8 cellular contexts compared by ENCODE assay signal in genomic region chr16:70746040-70746707, GRCh38. TPM values are rescaled to one million over a fixed set of nuclear protein-coding genes. Genes with fewer than 3 reads are reported as not detected.
DNase-seq lines count a peak whose midpoint lies in the region; ATAC-seq and TF ChIP-seq lines count a peak whose summit lies in the region.

No MANE protein-coding gene starts in this region.

- TF ChIP-seq POLR2A in Peyer's patch (IDR thresholded peaks at IDR 0.05), result no peak

- POLR2A ChIA-PET in naive thymus-derived CD8-positive, alpha-beta T cell (lab: Charles Lee), result interaction anchor here (0.6 to 1.1 kb wide), 3 partner anchors 25 to 50 kb away, joined by 3 to 5 read pairs (median 3); no protein-coding TSS in a partner anchor

- peak in 2 of 3 donors; percentile 36 to 73 for DNase-seq in Peyer's patch
- no peak for DNase-seq in naive thymus-derived CD8-positive, alpha-beta T cell
- DNase-seq in T-helper 17 cell, result no peak
- no peak for DNase-seq in GF-D8 (lab: John Stamatoyannopoulos, UW)

- H3K27me3 ChIP-seq in Peyer's patch, result no peaks in the 10 kb centered on the region

- H3K9me3 Mint-ChIP-seq in dendritic cell treated with granulocyte-macrophage colony-stimulating factor and Interleukin-4, amounts not matched to agents 40 ng/mL and 50 ng/mL, for 4 days, result peaks cover 9% of the 10 kb centered on the region
- H3K9me3 Mint-ChIP-seq in naive thymus-derived CD8-positive, alpha-beta T cell, result no peaks in the 10 kb centered on the region

- no peak overlapping the region for H3K4me3 ChIP-seq in Peyer's patch

- H3K4me1 ChIP-seq in Peyer's patch, result peaks cover 0 to 45% (median 20%) of the 10 kb centered on the region in 4 donors

- no peak for TF ChIP-seq CTCF in Peyer's patch (IDR thresholded peaks at IDR 0.05)

- H3K36me3 Mint-ChIP-seq in dendritic cell treated with granulocyte-macrophage colony-stimulating factor and Interleukin-4, amounts not matched to agents 40 ng/mL and 50 ng/mL, for 4 days (ENCODE audit: low read depth), result peaks cover 90% of the 10 kb centered on the region
- peaks cover 6 to 24% (median 22%) of the 10 kb centered on the region in 3 donors for H3K36me3 Mint-ChIP-seq in naive thymus-derived CD8-positive, alpha-beta T cell
- H3K36me3 Mint-ChIP-seq in T-helper 17 cell (ENCODE audit: low read depth), result peaks cover 4% of the 10 kb centered on the region

- H3K9me3 ChIP-seq in Peyer's patch (no peaks in the 10 kb centered on the region), T-helper 17 cell (ENCODE audit: control insufficient read depth, low read length, poor library complexity, severe bottlenecking) (no peaks in the 10 kb centered on the region)

- H3K4me1 Mint-ChIP-seq in dendritic cell treated with granulocyte-macrophage colony-stimulating factor and Interleukin-4, amounts not matched to agents 40 ng/mL and 50 ng/mL, for 4 days (ENCODE audit: low read depth), result peaks cover 52% of the 10 kb centered on the region
- H3K4me1 Mint-ChIP-seq in naive thymus-derived CD8-positive, alpha-beta T cell, result peaks cover 25 to 58% (median 37%) of the 10 kb centered on the region in 4 donors
- peaks cover 14% of the 10 kb centered on the region for H3K4me1 Mint-ChIP-seq in T-helper 17 cell

- peak overlapping the region; percentile 79 for H3K27ac Mint-ChIP-seq in dendritic cell treated with granulocyte-macrophage colony-stimulating factor and Interleukin-4, amounts not matched to agents 40 ng/mL and 50 ng/mL, for 4 days
- H3K27ac Mint-ChIP-seq in naive thymus-derived CD8-positive, alpha-beta T cell, result peak overlapping the region; percentile 80 to 93 (median 88)
- no peak overlapping the region for H3K27ac Mint-ChIP-seq in T-helper 17 cell

- H3K36me3 ChIP-seq in Peyer's patch, result peaks cover 0 to 20% (median 0%) of the 10 kb centered on the region in 3 donors

- ATAC-seq in GM19463 (IDR thresholded peaks at IDR 0.05; ENCODE audit: unreplicated experiment) (peak; percentile 18), T-helper 17 cell (no peak), GM18520 (IDR thresholded peaks at IDR 0.05; ENCODE audit: unreplicated experiment) (no peak), GM21381 (IDR thresholded peaks at IDR 0.05; ENCODE audit: unreplicated experiment) (no peak)
- ATAC-seq in naive thymus-derived CD8-positive, alpha-beta T cell, result no peak

- H3K27me3 Mint-ChIP-seq in dendritic cell treated with granulocyte-macrophage colony-stimulating factor and Interleukin-4, amounts not matched to agents 40 ng/mL and 50 ng/mL, for 4 days, result no peaks in the 10 kb centered on the region
- no peaks in the 10 kb centered on the region for H3K27me3 Mint-ChIP-seq in naive thymus-derived CD8-positive, alpha-beta T cell
- no peaks in the 10 kb centered on the region for H3K27me3 Mint-ChIP-seq in T-helper 17 cell

- peak overlapping the region; percentile 67 to 85 (median 74) for H3K27ac ChIP-seq in Peyer's patch

- no peak overlapping the region for H3K4me3 Mint-ChIP-seq in dendritic cell treated with granulocyte-macrophage colony-stimulating factor and Interleukin-4, amounts not matched to agents 40 ng/mL and 50 ng/mL, for 4 days
- peak overlapping the region in 5 of 10 donors; percentile 18 to 48 (median 36) for H3K4me3 Mint-ChIP-seq in naive thymus-derived CD8-positive, alpha-beta T cell
- no peak overlapping the region for H3K4me3 Mint-ChIP-seq in T-helper 17 cell

- intact Hi-C loops in dendritic cell treated with granulocyte-macrophage colony-stimulating factor and Interleukin-4, amounts not matched to agents 40 ng/mL and 50 ng/mL, for 4 days (cut with micrococcal nuclease), result no loop called here

RNA-seq across cellular contexts. Expression of gene VAC14, which starts 54.8 kb away (rescaled TPM):
- total RNA-seq in Peyer's patch, result 100 to 1,000 TPM in 1 of 4 donors, 10 to 100 TPM in 3; 44.0 to 106 (median 64.5) TPM
- total RNA-seq in naive thymus-derived CD8-positive, alpha-beta T cell, result 10 to 100 TPM; 41.4 to 44.9 TPM
- 10 to 100 TPM; 27.2 to 50.7 (median 31.5) TPM for polyA plus RNA-seq in naive thymus-derived CD8-positive, alpha-beta T cell
- total RNA-seq in T-helper 17 cell, result 10 to 100 TPM; 36.7 to 38.4 TPM

Comparison
In these comparisons a context has a peak if more than half of its experiments do, and no peak if none do; other contexts are left out.
1. DNase-seq: peak in Peyer's patch (2 of 3); none in naive thymus-derived CD8-positive, alpha-beta T cell (0 of 10), T-helper 17 cell (0 of 3) and GF-D8 (single experiment).